ENCODE assay signal across 31 cellular contexts in genomic region chr3:98968824-98969223, GRCh38.
"Had no signal": no experiment of that assay in that cellular context is flagged by ENCODE, and none has a peak within 500 bp of the region (broad histone marks: within the 10 kb centered on the region; RNA-seq: fewer than 3 reads in every experiment).

No MANE protein-coding gene starts in this region.

- DNase-seq: activated CD4-positive, alpha-beta T cell treated with anti-CD3 and anti-CD28 coated beads, Interleukin-2, amount 50 U/mL, for 1 hour; activated CD8-positive, alpha-beta T cell treated with anti-CD3 and anti-CD28 coated beads for 36 hours; activated gamma-delta T cell treated with Interleukin-2 at 50 U/mL for 16 hours; activated naive CD4-positive, alpha-beta T cell treated with anti-CD3 and anti-CD28 coated beads, Interleukin-2, amount 50 U/mL, for 16 hours; activated T-cell treated with anti-CD3 and anti-CD28 coated beads, Interleukin-2, amount 50 U/mL, for 4 hours; amniotic stem cell; endodermal cell; esophagus squamous epithelium; foreskin melanocyte; islet precursor cell; left colon; mammary epithelial cell; naive B cell; nephron progenitor cell; pancreas; retina; small intestine; stimulated activated CD4-positive, alpha-beta T cell treated with anti-CD3 and anti-CD28 coated beads, Interleukin-4, amount 100 ng/mL, for 4 hours; stimulated activated CD8-positive, alpha-beta memory T cell treated with anti-CD3 and anti-CD28 coated beads, Interleukin-4, amount 100 ng/mL, for 48 hours; stomach; T1000; tibial artery; upper lobe of right lung had no signal

- H3K27me3 ChIP-seq: esophagus squamous epithelium, neutrophil, stomach, suprapubic skin, tibial artery, upper lobe of right lung had no signal

- FAIRE-seq: bronchial epithelial cell, pancreas, small intestine had no signal

- H3K27ac ChIP-seq: esophagus squamous epithelium, neutrophil, pancreas, prostate gland, stomach, suprapubic skin, tibial artery, upper lobe of right lung had no signal

- H3K4me3 ChIP-seq: esophagus squamous epithelium, pancreas, prostate gland, stomach, suprapubic skin, tibial artery, upper lobe of right lung had no signal

- H3K4me1 ChIP-seq: esophagus squamous epithelium, pancreas, prostate gland, stomach, suprapubic skin, tibial artery, upper lobe of right lung had no signal

- H3K9me3 ChIP-seq: esophagus squamous epithelium, neutrophil, pancreas, prostate gland, stomach, suprapubic skin, tibial artery, upper lobe of right lung had no signal

- ATAC-seq: activated CD8-positive, alpha-beta T cell treated with anti-CD3 and anti-CD28 coated beads for 36 hours; activated T-cell treated with anti-CD3 and anti-CD28 coated beads, Interleukin-2, amount 50 U/mL, for 4 hours; activated T-helper 17 cell treated with anti-CD3 and anti-CD28 coated beads, Interleukin-2, amount 50 U/mL, for 72 hours; left colon; pancreas; sciatic nerve; stimulated activated memory B cell treated with anti-CD40 and anti-IgM and Interleukin-4, amounts not matched to agents 10 μg/mL and 1 μg/mL and 100 μg/mL, for 72 hours; upper lobe of right lung; WTC11 had no signal

- H3K36me3 ChIP-seq: esophagus squamous epithelium, neutrophil, pancreas, prostate gland, stomach, suprapubic skin, tibial artery, upper lobe of right lung had no signal
